12 cellular contexts compared by ENCODE assay signal in the genomic region with DNA sequence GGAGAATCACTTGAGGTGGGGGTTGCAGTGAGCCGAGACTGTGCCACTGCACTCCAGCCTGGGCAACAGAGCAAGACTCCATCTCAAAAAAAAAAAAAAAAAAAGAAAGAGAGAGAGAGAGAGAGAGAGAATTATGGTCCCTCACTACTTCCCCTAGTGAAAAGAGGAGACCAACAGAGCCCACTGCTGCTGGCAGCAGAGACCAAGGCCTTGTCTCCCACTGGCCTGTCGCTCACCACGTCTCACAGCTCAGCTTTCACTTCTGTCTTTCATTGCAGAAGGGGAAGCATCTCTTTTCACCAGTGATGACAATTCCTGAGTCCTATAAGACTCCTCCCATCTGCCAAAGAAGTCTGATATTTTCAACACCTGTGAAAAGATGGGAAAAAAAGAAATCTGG.
DNase-seq lines count a peak whose midpoint lies in the region; ATAC-seq and TF ChIP-seq lines count a peak whose summit lies in the region.
"Had no signal": no experiment of that assay in that cellular context is flagged by ENCODE, and none has a peak within 500 bp of the region (broad histone marks: within the 10 kb centered on the region; RNA-seq: fewer than 3 reads in every experiment).

No MANE protein-coding gene starts in this region.

- H3K36me3 ChIP-seq in esophagus muscularis mucosa: no peaks in the 10 kb centered on the region
- H3K36me3 ChIP-seq: cardiac muscle cell had no signal

- no peak for TF ChIP-seq EP300 in esophagus muscularis mucosa (IDR thresholded peaks at IDR 0.05)

- H3K9me3 ChIP-seq in esophagus muscularis mucosa: no peaks in the 10 kb centered on the region

- intact Hi-C loops in dendritic cell treated with granulocyte-macrophage colony-stimulating factor and Interleukin-4, amounts not matched to agents 40 ng/mL and 50 ng/mL, for 4 days (cut with micrococcal nuclease): loop anchor here (5.0 kb wide), 2 partner anchors 34 to 99 kb away; partner anchors contain the start of gene RTN4
- intact Hi-C loops in esophagus muscularis mucosa (cut with DNase I): loop anchor here (5.0 kb wide), 1 partner anchor 34 kb away; no protein-coding TSS in a partner anchor

- WGBS in esophagus muscularis mucosa: 91% methylated on average over 3 of the region's 3 CpGs

- no peak for TF ChIP-seq CTCF in esophagus muscularis mucosa (IDR thresholded peaks at IDR 0.05)

- H3K4me1 Mint-ChIP-seq in dendritic cell treated with granulocyte-macrophage colony-stimulating factor and Interleukin-4, amounts not matched to agents 40 ng/mL and 50 ng/mL, for 4 days (ENCODE audit: low read depth): peaks cover 63% of the 10 kb centered on the region

- no peak overlapping the region for H3K27ac ChIP-seq in esophagus muscularis mucosa (replicated peaks in 1 of 4)
- H3K27ac ChIP-seq: cardiac muscle cell had no signal

- peak overlapping the region; percentile 41 for H3K27ac Mint-ChIP-seq in dendritic cell treated with granulocyte-macrophage colony-stimulating factor and Interleukin-4, amounts not matched to agents 40 ng/mL and 50 ng/mL, for 4 days
- H3K27ac Mint-ChIP-seq: CD4-positive, alpha-beta T cell had no signal

- no peaks in the 10 kb centered on the region for H3K36me3 Mint-ChIP-seq in dendritic cell treated with granulocyte-macrophage colony-stimulating factor and Interleukin-4, amounts not matched to agents 40 ng/mL and 50 ng/mL, for 4 days (ENCODE audit: low read depth)
- H3K36me3 Mint-ChIP-seq: natural killer cell treated with Interleukin-12 subunit alpha and Interleukin-12 subunit beta and Interleukin-15 and Interleukin-18, amount 100 ng/mL, for 72 hours had no signal

- no peak overlapping the region for H3K4me3 Mint-ChIP-seq in dendritic cell treated with granulocyte-macrophage colony-stimulating factor and Interleukin-4, amounts not matched to agents 40 ng/mL and 50 ng/mL, for 4 days
- H3K4me3 Mint-ChIP-seq: CD4-positive, alpha-beta T cell; natural killer cell treated with Interleukin-12 subunit alpha and Interleukin-12 subunit beta and Interleukin-15 and Interleukin-18, amount 100 ng/mL, for 72 hours had no signal

- no peak overlapping the region for H3K4me3 ChIP-seq in esophagus muscularis mucosa
- H3K4me3 ChIP-seq: cardiac muscle cell had no signal

- no peaks in the 10 kb centered on the region for H3K9me3 Mint-ChIP-seq in dendritic cell treated with granulocyte-macrophage colony-stimulating factor and Interleukin-4, amounts not matched to agents 40 ng/mL and 50 ng/mL, for 4 days
- H3K9me3 Mint-ChIP-seq: CD4-positive, alpha-beta T cell; natural killer cell treated with Interleukin-12 subunit alpha and Interleukin-12 subunit beta and Interleukin-15 and Interleukin-18, amount 100 ng/mL, for 72 hours had no signal

- ATAC-seq in GM18498 (IDR thresholded peaks at IDR 0.05; ENCODE audit: unreplicated experiment): peak; percentile 86
- peak; percentile 80 for ATAC-seq in GM21447 (IDR thresholded peaks at IDR 0.05; ENCODE audit: unreplicated experiment)
- ATAC-seq in HG03280 (IDR thresholded peaks at IDR 0.05; ENCODE audit: unreplicated experiment): peak; percentile 57
- ATAC-seq: natural killer cell treated with Interleukin-12 subunit alpha and Interleukin-12 subunit beta and Interleukin-15 and Interleukin-18, amount 100 ng/mL, for 72 hours had no signal

- H3K27me3 ChIP-seq in esophagus muscularis mucosa: no peaks in the 10 kb centered on the region
- H3K27me3 ChIP-seq: cardiac muscle cell had no signal

- no peak for TF ChIP-seq POLR2A in esophagus muscularis mucosa (IDR thresholded peaks at IDR 0.05; ENCODE audit: low read depth)

- peaks cover 12 to 58% (median 50%) of the 10 kb centered on the region in 4 donors for H3K4me1 ChIP-seq in esophagus muscularis mucosa

- DNase-seq in activated CD4-positive, alpha-beta T cell treated with anti-CD3 and anti-CD28 coated beads, Interleukin-2, amount 50 U/mL, for 1 hour: no peak
- DNase-seq in T1000 (lab: John Stamatoyannopoulos, UW) (no peak), NCI-H2029 treated with DMSO at 0.1 percent for 48 hours (lab: John Stamatoyannopoulos, UW) (no peak), esophagus muscularis mucosa (ENCODE audit: extremely low spot score) (no peak)
- DNase-seq: CD4-positive, alpha-beta T cell; glutamatergic neuron had no signal

- H3K27me3 Mint-ChIP-seq in dendritic cell treated with granulocyte-macrophage colony-stimulating factor and Interleukin-4, amounts not matched to agents 40 ng/mL and 50 ng/mL, for 4 days: no peaks in the 10 kb centered on the region
- H3K27me3 Mint-ChIP-seq: CD4-positive, alpha-beta T cell; natural killer cell treated with Interleukin-12 subunit alpha and Interleukin-12 subunit beta and Interleukin-15 and Interleukin-18, amount 100 ng/mL, for 72 hours had no signal
